Comparison of ENCODE assay signal across 17 cellular contexts in the genomic region with DNA sequence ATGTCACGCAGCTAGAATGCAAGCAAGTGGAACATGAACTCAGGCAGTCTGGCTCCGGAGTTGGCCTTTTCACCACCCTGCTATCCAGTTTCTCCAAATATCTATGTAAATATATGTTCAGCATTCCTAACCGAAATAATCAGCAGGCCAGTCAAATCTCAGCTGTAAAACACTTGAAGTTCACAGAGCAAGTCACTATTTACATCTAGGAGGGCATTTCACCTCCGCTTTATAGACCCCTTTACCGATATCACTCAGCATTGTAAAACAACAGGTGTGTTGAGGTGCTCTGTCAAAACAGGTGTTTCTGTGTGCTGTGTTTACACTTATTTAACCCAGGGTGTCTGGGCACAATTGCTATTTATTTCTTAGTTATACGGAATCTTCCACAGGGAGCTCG. TPM values are rescaled to one million over a fixed set of nuclear protein-coding genes. Genes with fewer than 3 reads are reported as not detected.
DNase-seq lines count a peak whose midpoint lies in the region; ATAC-seq and TF ChIP-seq lines count a peak whose summit lies in the region.
"Had no signal": no experiment of that assay in that cellular context is flagged by ENCODE, and none has a peak within 500 bp of the region (broad histone marks: within the 10 kb centered on the region; RNA-seq: fewer than 3 reads in every experiment).

No MANE protein-coding gene starts in this region.

- H3K27ac ChIP-seq in foreskin keratinocyte: no peak overlapping the region
- H3K27ac ChIP-seq: BLaER1 had no signal

- TF ChIP-seq CTCF in foreskin keratinocyte (conservative IDR thresholded peaks at IDR 0.05): no peak

- peak; percentile 51 for DNase-seq in NCI-H510A treated with DMSO at 0.1 percent for 48 hours (lab: John Stamatoyannopoulos, UW)
- DNase-seq in NCI-H510A (lab: John Stamatoyannopoulos, UW): no peak
- DNase-seq in NCI-H526 (lab: John Stamatoyannopoulos, UW): peak; percentile 25 to 40
- DNase-seq in left colon: peak in 1 of 2 donors; percentile 38
- DNase-seq in foreskin keratinocyte: no peak
- no peak for DNase-seq in NCI-H1417 treated with DMSO at 0.1 percent for 48 hours (lab: John Stamatoyannopoulos, UW)
- DNase-seq: EL, H7, Kasumi-1, NCI-H2081, NCI-H446, SHP77, SK-N-SH, T-cell had no signal

- peaks cover 7% of the 10 kb centered on the region for H3K27me3 ChIP-seq in foreskin keratinocyte
- H3K27me3 ChIP-seq: BLaER1 had no signal

- intact Hi-C loops in left colon (cut with DNase I, micrococcal nuclease): no loop called here

- H3K4me1 ChIP-seq in foreskin keratinocyte: peaks cover 4% of the 10 kb centered on the region

- ATAC-seq in left colon (peak; percentile 78), foreskin keratinocyte (no peak), HG02938 (IDR thresholded peaks at IDR 0.05; ENCODE audit: unreplicated experiment) (no peak), HG02885 (IDR thresholded peaks at IDR 0.05; ENCODE audit: poor library complexity, unreplicated experiment) (no peak)
- ATAC-seq: T-cell had no signal

RNA-seq across cellular contexts. Expression of a gene that starts 12.2 kb away (rescaled TPM):
- total RNA-seq in left colon (100 to 1,000 TPM in 1 of 2 donors, 10 to 100 TPM in 1; 98.7 to 147 TPM), foreskin keratinocyte (35.1 and 42.1 TPM in 2 replicates)
- 28.7 and 32.5 TPM in 2 replicates for polyA plus RNA-seq in foreskin keratinocyte

Comparison
In these comparisons a context has a peak if more than half of its experiments do, and no peak if none do; other contexts are left out.
1. DNase-seq: peak in NCI-H510A treated with DMSO at 0.1 percent for 48 hours (single experiment) and NCI-H526 (2 of 2); none in NCI-H510A (single experiment), foreskin keratinocyte (0 of 2) and NCI-H1417 treated with DMSO at 0.1 percent for 48 hours (single experiment).